In the genomic region with DNA sequence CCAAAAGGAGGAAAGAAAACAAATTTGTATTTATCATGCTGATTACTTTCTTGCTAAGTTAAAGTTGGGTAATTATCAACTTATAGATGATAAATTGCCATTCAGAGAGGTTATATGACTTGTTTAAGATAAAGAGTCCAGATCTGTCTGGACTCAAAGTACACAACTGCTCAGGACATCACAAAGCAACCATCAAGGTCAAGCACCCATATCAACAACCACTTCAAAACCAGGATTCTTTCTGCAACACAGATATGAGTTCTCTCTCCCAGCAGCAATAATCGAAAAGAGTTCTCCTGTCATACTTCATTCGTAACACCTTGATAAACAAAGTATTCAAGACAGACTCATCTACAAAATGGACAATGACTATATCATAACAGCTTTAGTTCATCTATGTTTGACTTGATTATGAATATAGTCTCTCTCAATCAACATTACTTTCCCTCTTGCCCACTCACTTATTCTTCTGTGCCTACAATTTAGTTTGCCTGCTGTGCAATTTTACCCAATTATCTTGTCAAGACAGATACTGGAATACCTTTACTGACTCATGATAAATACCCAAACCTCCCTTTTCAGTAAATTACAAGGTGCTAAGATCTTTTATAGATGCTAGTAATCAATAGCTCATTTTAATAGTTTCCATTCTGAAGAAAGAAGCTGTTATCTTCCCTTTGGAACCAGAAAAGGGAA, we compare ENCODE assay signal across 22 cellular contexts.
A peak's percentile ranks its signal among the peaks of the same experiment; 100 is the strongest.
DNase-seq lines count a peak whose midpoint lies in the region; ATAC-seq, FAIRE-seq and TF ChIP-seq lines count a peak whose summit lies in the region.
"Had no signal": no experiment of that assay in that cellular context is flagged by ENCODE, and none has a peak within 500 bp of the region (broad histone marks: within the 10 kb centered on the region; RNA-seq: fewer than 3 reads in every experiment).

No MANE protein-coding gene starts in this region.

- no peak for TF ChIP-seq POLR2A in GM18505 (IDR thresholded peaks at IDR 0.05; ENCODE audit: borderline replicate concordance, extremely low read depth, insufficient read depth, insufficient read length)

- H3K4me1 Mint-ChIP-seq in astrocyte (ENCODE audit: low read depth, unreplicated experiment), result no peaks in the 10 kb centered on the region

- no peak overlapping the region for H3K27ac Mint-ChIP-seq in astrocyte (ENCODE audit: unreplicated experiment)

- peaks cover 11% of the 10 kb centered on the region for H3K36me3 Mint-ChIP-seq in astrocyte (ENCODE audit: low read depth, unreplicated experiment)

- H2AFZ ChIP-seq in astrocyte (ENCODE audit: low read depth, low read length), result no peak overlapping the region

- H3K4me2 ChIP-seq in astrocyte (ENCODE audit: low read length), result no peak overlapping the region

- H3K4me3 ChIP-seq in astrocyte (ENCODE audit: insufficient read depth, low read depth, low read length), result no peak overlapping the region
- H3K4me3 ChIP-seq in small intestine (ENCODE audit: low read depth in 1 of 2, low read length in 2 of 2), result no peak overlapping the region

- H3K27me3 ChIP-seq in astrocyte (ENCODE audit: insufficient read depth, low read length) (no peaks in the 10 kb centered on the region), small intestine (ENCODE audit: control insufficient read depth in 2 of 2, insufficient read depth in 2 of 2, low read length in 2 of 2) (no peaks in the 10 kb centered on the region)

- H3K79me2 ChIP-seq in astrocyte (ENCODE audit: insufficient read depth, low read length), result no peaks in the 10 kb centered on the region

- no peak overlapping the region for H3K9ac ChIP-seq in astrocyte (ENCODE audit: low read length)

- no peaks in the 10 kb centered on the region for H4K20me1 ChIP-seq in astrocyte (ENCODE audit: insufficient read depth, low read length)

- DNase-seq in NCI-H510A treated with DMSO at 0.1 percent for 48 hours (lab: John Stamatoyannopoulos, UW) (peak; percentile 66), NCI-H510A (lab: John Stamatoyannopoulos, UW) (no peak), NCI-H146 treated with DMSO at 0.1 percent for 48 hours (lab: John Stamatoyannopoulos, UW; ENCODE audit: unreplicated experiment) (peak; percentile 38), astrocyte (ENCODE audit: low read depth) (no peak), small intestine (peak; percentile 77), kidney tubule cell (ENCODE audit: low spot score) (no peak)
- DNase-seq: 8988T, Calu3, KBM-7, MV-4-11, NCI-H1105, NCI-H1694 treated with DMSO at 0.1 percent for 48 hours, NCI-H2081, NCI-H2171 treated with DMSO at 0.1 percent for 48 hours, NCI-H446, NCI-H526 treated with DMSO at 0.1 percent for 48 hours, RPMI8226, SHP77 had no signal

- no peaks in the 10 kb centered on the region for H3K27me3 Mint-ChIP-seq in astrocyte (ENCODE audit: low read depth, unreplicated experiment)

- no peak overlapping the region for H3K4me3 Mint-ChIP-seq in astrocyte (ENCODE audit: unreplicated experiment)

- no peak overlapping the region for H3K27ac ChIP-seq in astrocyte (ENCODE audit: low read depth, low read length)
- no peak overlapping the region for H3K27ac ChIP-seq in small intestine (ENCODE audit: low read depth in 1 of 2, low read length in 1 of 2)

- TF ChIP-seq CTCF in astrocyte (IDR thresholded peaks at IDR 0.05; ENCODE audit: insufficient read depth, low read depth, low read length), result no peak

- H3K4me1 ChIP-seq in astrocyte (ENCODE audit: insufficient read depth, low read length) (no peaks in the 10 kb centered on the region), small intestine (ENCODE audit: control insufficient read depth in 2 of 2, insufficient read depth in 1 of 2, low read depth in 1 of 2, low read length in 1 of 2) (peaks cover 0 to 2% of the 10 kb centered on the region in 2 donors)

- 11 to 58% (median 39%) methylated on average over 2 of the region's 2 CpGs for WGBS in small intestine, 3 donors

- no peaks in the 10 kb centered on the region for H3K9me3 Mint-ChIP-seq in astrocyte (ENCODE audit: unreplicated experiment)

- H3K36me3 ChIP-seq in astrocyte (ENCODE audit: insufficient read depth, low read length) (peaks cover 5% of the 10 kb centered on the region), small intestine (ENCODE audit: control insufficient read depth in 2 of 2, insufficient read depth in 2 of 2, low read length in 2 of 2) (peaks cover 1 to 6% of the 10 kb centered on the region in 2 donors)

- no peaks in the 10 kb centered on the region for H3K9me3 ChIP-seq in astrocyte (ENCODE audit: insufficient read depth, low read depth, low read length)
- H3K9me3 ChIP-seq in small intestine (ENCODE audit: control insufficient read depth, low read depth), result no peaks in the 10 kb centered on the region

- FAIRE-seq in astrocyte (lab: Jason Lieb, UNC) (peak; percentile 75), small intestine (lab: Jason Lieb, UNC) (no peak)
- FAIRE-seq: GM18507, HTR-8/SVneo had no signal

- ATAC-seq in HG03342 (IDR thresholded peaks at IDR 0.05; ENCODE audit: unreplicated experiment) (no peak), GM18505 (IDR thresholded peaks at IDR 0.05; ENCODE audit: unreplicated experiment) (no peak)

Comparison
In these comparisons a context has a peak if more than half of its experiments do, and no peak if none do; other contexts are left out.
1. DNase-seq: peak in NCI-H510A treated with DMSO at 0.1 percent for 48 hours (single experiment), NCI-H146 treated with DMSO at 0.1 percent for 48 hours (single experiment) and small intestine (single experiment); none in NCI-H510A (single experiment), astrocyte (single experiment) and kidney tubule cell (single experiment).